In genomic region chr7:74656421-74656910, GRCh38 we compare ENCODE assay signal across 8 cellular contexts. TPM values are rescaled to one million over a fixed set of nuclear protein-coding genes. Genes with fewer than 3 reads are reported as not detected.
A peak's percentile ranks its signal among the peaks of the same experiment; 100 is the strongest.
DNase-seq lines count a peak whose midpoint lies in the region; ATAC-seq, FAIRE-seq and TF ChIP-seq lines count a peak whose summit lies in the region.

No MANE protein-coding gene starts in this region.

- TF ChIP-seq RAD21 in SK-N-SH (IDR thresholded peaks at IDR 0.05; ENCODE audit: low read length) = peak; percentile 62

- H3K27me3 ChIP-seq in SK-N-SH (ENCODE audit: insufficient read depth) = no peaks in the 10 kb centered on the region

- no peaks in the 10 kb centered on the region for H3K9me2 ChIP-seq in SK-N-SH

- H3K4me2 ChIP-seq in SK-N-SH = peak overlapping the region; percentile 99

- peak overlapping the region; percentile 86 for H3K9ac ChIP-seq in SK-N-SH

- POLR2A ChIA-PET in SK-N-SH (lab: Yijun Ruan, JAX) = interaction anchor here (0.8 to 1.3 kb wide), 2 partner anchors 69 to 151 kb away, joined by 4 to 5 read pairs; no protein-coding TSS in a partner anchor

- FAIRE-seq in HTR-8/SVneo (lab: Jason Lieb, UNC) = no peak

- peak overlapping the region; percentile 95 for H2AFZ ChIP-seq in SK-N-SH (ENCODE audit: low read depth)

- DNase-seq in COLO668 (lab: John Stamatoyannopoulos, UW; ENCODE audit: unreplicated experiment) = peak; percentile 28
- DNase-seq in SK-N-SH = peak; percentile 84
- peak; percentile 27 for DNase-seq in hepatic stellate cell (ENCODE audit: low spot score)
- DNase-seq in retina = peak; percentile 68
- no peak for DNase-seq in HTR-8/SVneo (ENCODE audit: insufficient read length, low spot score)

- peak overlapping the region; percentile 65 to 87 for H3K4me3 ChIP-seq in SK-N-SH (ENCODE audit: low read depth in 2 of 2, low read length in 1 of 2)

- CTCF ChIA-PET in SK-N-SH (lab: Yijun Ruan, JAX) = interaction anchor here (0.8 to 2.1 kb wide), 12 partner anchors 15 to 255 kb away, joined by 3 to 8 read pairs (median 4); no protein-coding TSS in a partner anchor

- TF ChIP-seq EP300 in SK-N-SH (IDR thresholded peaks at IDR 0.05; ENCODE audit: borderline replicate concordance in 1 of 2, low read depth in 1 of 2, low read length in 1 of 2) = no peak

- H3F3A ChIP-seq in SK-N-SH (replicated peaks; ENCODE audit: insufficient read depth) = peaks cover 33% of the 10 kb centered on the region

- ATAC-seq in GM19467 (IDR thresholded peaks at IDR 0.05; ENCODE audit: unreplicated experiment) = no peak

- H3K9me3 ChIP-seq in KOPT-K1 (ENCODE audit: insufficient read depth, low read length, poor library complexity, severe bottlenecking) = no peaks in the 10 kb centered on the region
- H3K9me3 ChIP-seq in SK-N-SH = no peaks in the 10 kb centered on the region

- H3K36me3 ChIP-seq in KOPT-K1 (ENCODE audit: insufficient read depth, low read length) (peaks cover 25% of the 10 kb centered on the region), SK-N-SH (replicated peaks in 1 of 2; ENCODE audit: control insufficient read depth in 1 of 2, insufficient read depth in 2 of 2, low read length in 1 of 2) (peaks cover 0 to 14% of the 10 kb centered on the region in 2 experiments)

- peak overlapping the region; percentile 99 for H3K27ac ChIP-seq in KOPT-K1 (ENCODE audit: low read depth, low read length, poor library complexity, severe bottlenecking)
- peak overlapping the region; percentile 73 to 96 for H3K27ac ChIP-seq in SK-N-SH (ENCODE audit: low read depth in 2 of 2, low read length in 1 of 2)
- H3K27ac ChIP-seq in angular gyrus (ENCODE audit: low read depth, low read length) = peak overlapping the region; percentile 92

- H3K4me1 ChIP-seq in SK-N-SH (ENCODE audit: control insufficient read depth in 1 of 2, insufficient read depth in 2 of 2, low read depth in 1 of 2, low read length in 1 of 2) = peaks cover 8 to 15% of the 10 kb centered on the region in 2 experiments

- WGBS in SK-N-SH (ENCODE audit: low lambda C conversion rate) = 4% methylated on average over 24 of the region's 24 CpGs

- peaks cover 36% of the 10 kb centered on the region for H3K79me2 ChIP-seq in SK-N-SH (ENCODE audit: insufficient read depth)

- peaks cover 30% of the 10 kb centered on the region for H4K20me1 ChIP-seq in SK-N-SH (ENCODE audit: insufficient read depth)

- no peak for TF ChIP-seq CTCF in SK-N-SH (IDR thresholded peaks at IDR 0.05)

TF ChIP-seq in SK-N-SH, 30 proteins besides CTCF, POLR2A, EP300 and RAD21:
- TF ChIP-seq SMC3 (IDR thresholded peaks at IDR 0.05; ENCODE audit: low read depth, low read length) = peak; percentile 32; the same call in 1 of the 2 replicates
- TF ChIP-seq CHD2 (IDR thresholded peaks at IDR 0.05; ENCODE audit: low read length, partially characterized antibody) = peak; percentile 1
- TF ChIP-seq ELF1 (IDR thresholded peaks at IDR 0.05) = no peak
- no peak for TF ChIP-seq USF1 (IDR thresholded peaks at IDR 0.05; ENCODE audit: borderline replicate concordance, low read depth)
- 0 out of 2 replicates have a peak, but pooled peaks have one; percentile 23 for TF ChIP-seq SIN3A (IDR thresholded peaks at IDR 0.05; ENCODE audit: borderline replicate concordance, low read depth, low read length)
- TF ChIP-seq RFX5 (IDR thresholded peaks at IDR 0.05; ENCODE audit: low read length) = no peak

RNA-seq across cellular contexts. Expression of gene GTF2I, which starts 1.1 kb away (rescaled TPM):
- polyA plus RNA-seq in SK-N-SH (2012; rRNA removed) = 90.2 and 90.5 TPM in 2 replicates
- polyA plus RNA-seq in SK-N-SH (2012; cell fraction: cytosol; rRNA removed) = 84.5 and 85.2 TPM in 2 replicates
- 569 and 584 TPM in 2 replicates for polyA plus RNA-seq in SK-N-SH (2012; cell fraction: nucleus; rRNA removed)
